In genomic region chrX:72268601-72269365, GRCh38 we compare ENCODE assay signal across 1 cellular context.
TF ChIP-seq lines count a peak whose summit lies in the region.

No MANE protein-coding gene starts in this region.

TF ChIP-seq in HEK293, 187 proteins besides CTCF, POLR2A, EP300 and RAD21 (continued from another document):
- TF ChIP-seq, protein P1, sequence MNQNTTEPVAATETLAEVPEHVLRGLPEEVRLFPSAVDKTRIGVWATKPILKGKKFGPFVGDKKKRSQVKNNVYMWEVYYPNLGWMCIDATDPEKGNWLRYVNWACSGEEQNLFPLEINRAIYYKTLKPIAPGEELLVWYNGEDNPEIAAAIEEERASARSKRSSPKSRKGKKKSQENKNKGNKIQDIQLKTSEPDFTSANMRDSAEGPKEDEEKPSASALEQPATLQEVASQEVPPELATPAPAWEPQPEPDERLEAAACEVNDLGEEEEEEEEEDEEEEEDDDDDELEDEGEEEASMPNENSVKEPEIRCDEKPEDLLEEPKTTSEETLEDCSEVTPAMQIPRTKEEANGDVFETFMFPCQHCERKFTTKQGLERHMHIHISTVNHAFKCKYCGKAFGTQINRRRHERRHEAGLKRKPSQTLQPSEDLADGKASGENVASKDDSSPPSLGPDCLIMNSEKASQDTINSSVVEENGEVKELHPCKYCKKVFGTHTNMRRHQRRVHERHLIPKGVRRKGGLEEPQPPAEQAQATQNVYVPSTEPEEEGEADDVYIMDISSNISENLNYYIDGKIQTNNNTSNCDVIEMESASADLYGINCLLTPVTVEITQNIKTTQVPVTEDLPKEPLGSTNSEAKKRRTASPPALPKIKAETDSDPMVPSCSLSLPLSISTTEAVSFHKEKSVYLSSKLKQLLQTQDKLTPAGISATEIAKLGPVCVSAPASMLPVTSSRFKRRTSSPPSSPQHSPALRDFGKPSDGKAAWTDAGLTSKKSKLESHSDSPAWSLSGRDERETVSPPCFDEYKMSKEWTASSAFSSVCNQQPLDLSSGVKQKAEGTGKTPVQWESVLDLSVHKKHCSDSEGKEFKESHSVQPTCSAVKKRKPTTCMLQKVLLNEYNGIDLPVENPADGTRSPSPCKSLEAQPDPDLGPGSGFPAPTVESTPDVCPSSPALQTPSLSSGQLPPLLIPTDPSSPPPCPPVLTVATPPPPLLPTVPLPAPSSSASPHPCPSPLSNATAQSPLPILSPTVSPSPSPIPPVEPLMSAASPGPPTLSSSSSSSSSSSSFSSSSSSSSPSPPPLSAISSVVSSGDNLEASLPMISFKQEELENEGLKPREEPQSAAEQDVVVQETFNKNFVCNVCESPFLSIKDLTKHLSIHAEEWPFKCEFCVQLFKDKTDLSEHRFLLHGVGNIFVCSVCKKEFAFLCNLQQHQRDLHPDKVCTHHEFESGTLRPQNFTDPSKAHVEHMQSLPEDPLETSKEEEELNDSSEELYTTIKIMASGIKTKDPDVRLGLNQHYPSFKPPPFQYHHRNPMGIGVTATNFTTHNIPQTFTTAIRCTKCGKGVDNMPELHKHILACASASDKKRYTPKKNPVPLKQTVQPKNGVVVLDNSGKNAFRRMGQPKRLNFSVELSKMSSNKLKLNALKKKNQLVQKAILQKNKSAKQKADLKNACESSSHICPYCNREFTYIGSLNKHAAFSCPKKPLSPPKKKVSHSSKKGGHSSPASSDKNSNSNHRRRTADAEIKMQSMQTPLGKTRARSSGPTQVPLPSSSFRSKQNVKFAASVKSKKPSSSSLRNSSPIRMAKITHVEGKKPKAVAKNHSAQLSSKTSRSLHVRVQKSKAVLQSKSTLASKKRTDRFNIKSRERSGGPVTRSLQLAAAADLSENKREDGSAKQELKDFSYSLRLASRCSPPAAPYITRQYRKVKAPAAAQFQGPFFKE (tag by site-specific recombination; IDR thresholded peaks at IDR 0.05; ENCODE audit: borderline replicate concordance), result no peak
